Comparison of ENCODE assay signal across 1 cellular context in genomic region chr4:112377127-112377635, GRCh38.
TF ChIP-seq lines count a peak whose summit lies in the region.

No MANE protein-coding gene starts in this region.

TF ChIP-seq in SK-N-SH, 30 proteins besides CTCF, POLR2A, EP300 and RAD21 (continued from another document):
- TF ChIP-seq GATA2 (CRISPR knock-in tag; IDR thresholded peaks at IDR 0.05), result no peak
- TF ChIP-seq GABPA (IDR thresholded peaks at IDR 0.05; ENCODE audit: low read depth), result no peak
- no peak for TF ChIP-seq MEF2A (IDR thresholded peaks at IDR 0.05; ENCODE audit: borderline replicate concordance, low read depth)
- no peak for TF ChIP-seq RCOR1 (IDR thresholded peaks at IDR 0.05; ENCODE audit: low read length)
- TF ChIP-seq ELF1 (IDR thresholded peaks at IDR 0.05), result no peak
- TF ChIP-seq EZH2phosphoT487 (IDR thresholded peaks at IDR 0.05; ENCODE audit: borderline replicate concordance, low read depth), result no peak
